In the genomic region with DNA sequence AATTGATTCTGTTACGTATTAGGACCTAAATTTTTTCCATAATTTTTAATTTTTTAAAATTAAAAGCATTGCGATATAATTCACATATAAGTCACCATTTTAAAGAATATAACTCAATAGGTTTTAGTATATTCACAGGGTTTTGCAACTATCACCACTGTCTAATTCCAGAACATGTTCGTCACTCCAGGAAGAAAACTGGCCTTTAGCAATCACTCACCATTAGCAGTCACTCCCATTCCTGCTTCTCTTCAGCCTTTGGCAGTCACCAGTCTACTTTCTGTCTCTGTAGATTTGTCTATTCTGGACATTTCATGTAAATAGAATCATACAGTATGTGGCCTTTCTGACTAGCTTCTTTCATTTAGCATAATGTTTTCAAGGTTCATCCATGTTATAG, we compare ENCODE assay signal across 1 cellular context.
TF ChIP-seq lines count a peak whose summit lies in the region.

No MANE protein-coding gene starts in this region.

TF ChIP-seq in IMR-90, 13 proteins besides CTCF, POLR2A, EP300 and RAD21 (continued from another document):
- no peak for TF ChIP-seq CEBPB (IDR thresholded peaks at IDR 0.05; ENCODE audit: low read depth, low read length)
